ENCODE assay signal across 29 cellular contexts in genomic region chr22:29260601-29261315, GRCh38. TPM values are rescaled to one million over a fixed set of nuclear protein-coding genes. Genes with fewer than 3 reads are reported as not detected.
DNase-seq lines count a peak whose midpoint lies in the region; ATAC-seq and TF ChIP-seq lines count a peak whose summit lies in the region.
"Had no signal": no experiment of that assay in that cellular context is flagged by ENCODE, and none has a peak within 500 bp of the region (broad histone marks: within the 10 kb centered on the region; RNA-seq: fewer than 3 reads in every experiment).

No MANE protein-coding gene starts in this region.

- no peaks in the 10 kb centered on the region for H3K27me3 ChIP-seq in spleen (replicated peaks in 1 of 7)
- H3K27me3 ChIP-seq: dorsolateral prefrontal cortex, heart left ventricle had no signal

- H3K4me3 Mint-ChIP-seq in activated CD8-positive, alpha-beta memory T cell treated with anti-CD3 and anti-CD28 coated beads, Interleukin-2, amount 10 ng/mL, durations not matched to agents 7 days and 5 days, result no peak overlapping the region
- H3K4me3 Mint-ChIP-seq: activated CD4-positive, alpha-beta memory T cell treated with anti-CD3 and anti-CD28 coated beads for 36 hours; CD4-positive, alpha-beta memory T cell; central memory CD8-positive, alpha-beta T cell; naive B cell; T-cell; type B pancreatic cell had no signal

- no peaks in the 10 kb centered on the region for H3K9me3 Mint-ChIP-seq in activated CD8-positive, alpha-beta memory T cell treated with anti-CD3 and anti-CD28 coated beads, Interleukin-2, amount 10 ng/mL, durations not matched to agents 7 days and 5 days (ENCODE audit: low read depth)
- H3K9me3 Mint-ChIP-seq: activated CD4-positive, alpha-beta memory T cell treated with anti-CD3 and anti-CD28 coated beads for 36 hours; CD4-positive, alpha-beta memory T cell; central memory CD8-positive, alpha-beta T cell; naive B cell; T-cell; type B pancreatic cell had no signal

- CTCF ChIA-PET in activated CD8-positive, alpha-beta memory T cell treated with anti-CD3 and anti-CD28 coated beads, Interleukin-2, amount 10 ng/mL, durations not matched to agents 7 days and 5 days (lab: Charles Lee), result interaction anchor here (1.0 to 1.1 kb wide), 2 partner anchors 9 to 15 kb away, joined by 4 read pairs; no protein-coding TSS in a partner anchor
- CTCF ChIA-PET in RWPE1 (lab: Yijun Ruan, JAX), result interaction anchor here (0.7 to 1.0 kb wide), 2 partner anchors 15 to 1316 kb away, joined by 3 to 4 read pairs; no protein-coding TSS in a partner anchor

- TF ChIP-seq CTCF in RWPE1 (conservative IDR thresholded peaks at IDR 0.05; ENCODE audit: low read depth) (no peak), spleen (IDR thresholded peaks at IDR 0.05 in 8 of 11, conservative IDR thresholded peaks at IDR 0.05 in 3 of 11) (no peak)

- H3K27me3 Mint-ChIP-seq in activated CD8-positive, alpha-beta memory T cell treated with anti-CD3 and anti-CD28 coated beads, Interleukin-2, amount 10 ng/mL, durations not matched to agents 7 days and 5 days, result no peaks in the 10 kb centered on the region
- H3K27me3 Mint-ChIP-seq: activated CD4-positive, alpha-beta memory T cell treated with anti-CD3 and anti-CD28 coated beads for 36 hours; CD4-positive, alpha-beta memory T cell; central memory CD8-positive, alpha-beta T cell; naive B cell; T-cell; type B pancreatic cell had no signal

- no peak for ATAC-seq in activated CD8-positive, alpha-beta memory T cell treated with anti-CD3 and anti-CD28 coated beads, Interleukin-2, amount 10 ng/mL, durations not matched to agents 7 days and 5 days
- ATAC-seq in left colon (peak; percentile 44), GM18868 (IDR thresholded peaks at IDR 0.05; ENCODE audit: unreplicated experiment) (no peak), GM18517 (IDR thresholded peaks at IDR 0.05; ENCODE audit: unreplicated experiment) (no peak)
- ATAC-seq: T-cell had no signal

- peak overlapping the region; percentile 57 for H3K27ac ChIP-seq in RWPE1
- H3K27ac ChIP-seq in spleen, result peak overlapping the region in 2 of 8 donors; percentile 3 to 24
- H3K27ac ChIP-seq: epithelial cell of prostate, heart left ventricle, HL-60 had no signal

- intact Hi-C loops in left colon (cut with DNase I, micrococcal nuclease) (no loop called here), spleen (cut with DNase I; ENCODE audit: low total_unique reads) (no loop called here)

- peak overlapping the region; percentile 28 for H3K27ac Mint-ChIP-seq in activated CD8-positive, alpha-beta memory T cell treated with anti-CD3 and anti-CD28 coated beads, Interleukin-2, amount 10 ng/mL, durations not matched to agents 7 days and 5 days
- H3K27ac Mint-ChIP-seq: activated CD4-positive, alpha-beta memory T cell treated with anti-CD3 and anti-CD28 coated beads for 36 hours; CD4-positive, alpha-beta memory T cell; naive B cell; T-cell; type B pancreatic cell had no signal

- WGBS in spleen, 5 donors, result 79 to 91% (median 85%) methylated on average over 4 to 17 of the region's 17 CpGs

- peaks cover 2% of the 10 kb centered on the region for H3K4me1 Mint-ChIP-seq in activated CD8-positive, alpha-beta memory T cell treated with anti-CD3 and anti-CD28 coated beads, Interleukin-2, amount 10 ng/mL, durations not matched to agents 7 days and 5 days
- H3K4me1 Mint-ChIP-seq: central memory CD8-positive, alpha-beta T cell; naive B cell had no signal

- H3K9me3 ChIP-seq in spleen, result no peaks in the 10 kb centered on the region
- H3K9me3 ChIP-seq: heart left ventricle had no signal

- peaks cover 0 to 79% (median 5%) of the 10 kb centered on the region in 6 donors for H3K36me3 ChIP-seq in spleen

- H3K4me3 ChIP-seq in spleen, result no peak overlapping the region
- H3K4me3 ChIP-seq: dorsolateral prefrontal cortex, heart left ventricle had no signal

- no peak for TF ChIP-seq POLR2A in spleen (IDR thresholded peaks at IDR 0.05)

- peaks cover 0 to 23% (median 7%) of the 10 kb centered on the region in 6 donors for H3K4me1 ChIP-seq in spleen

- DNase-seq in activated CD8-positive, alpha-beta memory T cell treated with anti-CD3 and anti-CD28 coated beads, Interleukin-2, amount 10 ng/mL, durations not matched to agents 7 days and 5 days, result no peak
- no peak for DNase-seq in activated CD8-positive, alpha-beta memory T cell treated with anti-CD3 and anti-CD28 coated beads for 24 hours
- DNase-seq in RWPE1 (ENCODE audit: low spot score), result no peak
- no peak for DNase-seq in left colon
- peak; percentile 74 for DNase-seq in spleen
- no peak for DNase-seq in KBM-7
- DNase-seq: activated CD4-positive, alpha-beta memory T cell treated with anti-CD3 and anti-CD28 coated beads for 36 hours; AML-193; CD4-positive, alpha-beta memory T cell; foreskin fibroblast; mesenchymal stem cell; naive B cell; NCI-H1417 treated with DMSO at 0.1 percent for 48 hours; NCI-H2107; NCI-H446; OCI-M1; SIG-M5; T-cell had no signal

- in situ Hi-C loops in KBM-7 (cut with MboI; ENCODE audit: low pct_unique_long_range_greater_than_20kb, low sequenced_read_pairs), result no loop called here

- peaks cover 5% of the 10 kb centered on the region for H3K36me3 Mint-ChIP-seq in activated CD8-positive, alpha-beta memory T cell treated with anti-CD3 and anti-CD28 coated beads, Interleukin-2, amount 10 ng/mL, durations not matched to agents 7 days and 5 days
- H3K36me3 Mint-ChIP-seq: CD4-positive, alpha-beta memory T cell; naive B cell; T-cell; type B pancreatic cell had no signal

- POLR2A ChIA-PET in RWPE1 (lab: Yijun Ruan, JAX; ENCODE audit: low non-redundant PET), result no interaction called here

RNA-seq across cellular contexts. Expression of gene RHBDD3, which starts 7.0 kb away (rescaled TPM):
- total RNA-seq in activated CD8-positive, alpha-beta memory T cell treated with anti-CD3 and anti-CD28 coated beads, Interleukin-2, amount 10 ng/mL, durations not matched to agents 7 days and 5 days, result 10 to 100 TPM; 40.5 to 44.7 TPM
- total RNA-seq in left colon (10 to 100 TPM; 13.4 to 19.7 TPM), spleen (10 to 100 TPM; 17.6 to 45.8 (median 24.7) TPM)
- 10 to 100 TPM; 16.3 to 36.5 (median 23.9) TPM for polyA plus RNA-seq in spleen

RNA-seq across cellular contexts. Expression of gene EWSR1, which starts 7.3 kb away (rescaled TPM):
- 100 to 1,000 TPM; 336 to 408 TPM for total RNA-seq in activated CD8-positive, alpha-beta memory T cell treated with anti-CD3 and anti-CD28 coated beads, Interleukin-2, amount 10 ng/mL, durations not matched to agents 7 days and 5 days
- total RNA-seq in left colon, result 100 to 1,000 TPM; 158 to 192 TPM
- total RNA-seq in spleen, result 100 to 1,000 TPM; 181 to 282 (median 266) TPM
- 100 to 1,000 TPM; 127 to 207 (median 204) TPM for polyA plus RNA-seq in spleen

RNA-seq across cellular contexts. Expression of gene GAS2L1, which starts 45.7 kb away (rescaled TPM):
- total RNA-seq in activated CD8-positive, alpha-beta memory T cell treated with anti-CD3 and anti-CD28 coated beads, Interleukin-2, amount 10 ng/mL, durations not matched to agents 7 days and 5 days, result 10 to 100 TPM; 12.0 to 16.9 TPM
- total RNA-seq in left colon (10 to 100 TPM; 19.7 to 32.3 TPM), spleen (10 to 100 TPM; 13.8 to 41.5 (median 35.4) TPM)
- polyA plus RNA-seq in spleen, result 10 to 100 TPM in 1 of 3 donors, 1 to 10 TPM in 2; 7.0 to 21.7 (median 8.5) TPM

RNA-seq across cellular contexts. Expression of gene RASL10A, which starts 54.7 kb away (rescaled TPM):
- under 1 TPM; 0.63 to 0.70 TPM for total RNA-seq in activated CD8-positive, alpha-beta memory T cell treated with anti-CD3 and anti-CD28 coated beads, Interleukin-2, amount 10 ng/mL, durations not matched to agents 7 days and 5 days
- total RNA-seq in left colon (1 to 10 TPM; 1.1 to 1.7 TPM), spleen (1 to 10 TPM in 5 of 7 donors, under 1 TPM in 2; 0.54 to 4.6 (median 2.0) TPM)
- polyA plus RNA-seq in spleen, result 1 to 10 TPM; 1.8 to 6.1 (median 2.9) TPM
- total RNA-seq: A172, H4 had no signal
- polyA plus RNA-seq: CD4-positive, alpha-beta memory T cell had no signal

RNA-seq across cellular contexts. Expression of gene EMID1, which starts 55.1 kb away (rescaled TPM):
- under 1 TPM in 1 of 2 experiments, not detected in 1; 0.61 TPM for total RNA-seq in activated CD8-positive, alpha-beta memory T cell treated with anti-CD3 and anti-CD28 coated beads, Interleukin-2, amount 10 ng/mL, durations not matched to agents 7 days and 5 days
- total RNA-seq in left colon (1 to 10 TPM; 1.2 to 4.9 TPM), spleen (10 to 100 TPM; 38.0 to 90.3 (median 62.0) TPM)
- 10 to 100 TPM; 18.5 to 62.6 (median 60.4) TPM for polyA plus RNA-seq in spleen
- total RNA-seq: A172; activated CD4-positive, alpha-beta memory T cell treated with anti-CD3 and anti-CD28 coated beads for 36 hours; CD4-positive, alpha-beta memory T cell; MCF 10A had no signal
